Comparison of ENCODE assay signal across 8 cellular contexts in the genomic region with DNA sequence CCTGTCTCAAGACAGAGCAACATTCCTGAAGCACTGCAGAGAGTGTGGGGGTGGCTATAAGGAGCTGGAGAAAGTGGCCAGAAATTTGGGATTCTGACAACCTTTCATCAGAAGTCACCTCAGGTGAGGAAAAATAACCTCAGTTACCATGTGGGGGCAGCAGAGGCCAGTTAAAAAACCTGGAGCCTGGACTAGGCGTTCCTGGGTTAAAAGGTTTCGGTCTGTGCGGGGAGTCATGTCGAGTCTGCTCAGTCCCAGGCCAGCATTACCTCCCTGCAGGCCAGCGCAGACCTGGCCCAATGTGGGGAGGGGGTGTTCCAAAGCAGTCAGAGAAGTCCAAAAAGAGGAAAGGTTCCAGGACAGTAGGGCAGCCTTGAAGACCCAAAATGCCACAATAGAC. TPM values are rescaled to one million over a fixed set of nuclear protein-coding genes. Genes with fewer than 3 reads are reported as not detected.
DNase-seq lines count a peak whose midpoint lies in the region; ATAC-seq and TF ChIP-seq lines count a peak whose summit lies in the region.

No MANE protein-coding gene starts in this region.

- H3K9ac ChIP-seq in neural progenitor cell: no peak overlapping the region

- H3K27me3 ChIP-seq in A673 (replicated peaks; ENCODE audit: insufficient read depth, low read depth, low read length, poor library complexity) (peaks cover 4% of the 10 kb centered on the region), neural progenitor cell (no peaks in the 10 kb centered on the region)

- BruUV-seq in A673 (replicated peaks; lab: Mats Ljungman, UMichigan): no TSS peak

- H3K4me1 ChIP-seq in A673 (ENCODE audit: insufficient read depth, low read length, poor library complexity, severe bottlenecking): no peaks in the 10 kb centered on the region
- no peaks in the 10 kb centered on the region for H3K4me1 ChIP-seq in neural progenitor cell

- no peak overlapping the region for H3K4me2 ChIP-seq in neural progenitor cell

- H3K4me3 ChIP-seq in A673 (ENCODE audit: low read depth, low read length, poor library complexity, severe bottlenecking) (no peak overlapping the region), GM12864 (ENCODE audit: low read depth, low read length) (no peak overlapping the region), neural progenitor cell (no peak overlapping the region)

- ATAC-seq in GM21619 (IDR thresholded peaks at IDR 0.05; ENCODE audit: unreplicated experiment): no peak
- no peak for ATAC-seq in natural killer cell treated with Interleukin-12 subunit alpha and Interleukin-12 subunit beta and Interleukin-15 and Interleukin-18, amount 100 ng/mL, for 72 hours
- ATAC-seq in activated CD4-positive, CD25-positive, alpha-beta regulatory T cell treated with anti-CD3 and anti-CD28 coated beads, Interleukin-2, amount 50 U/mL, for 24 hours: no peak

- H2AFZ ChIP-seq in neural progenitor cell (replicated peaks): no peak overlapping the region

- no peak overlapping the region for H3K27ac ChIP-seq in A673 (ENCODE audit: low read depth, low read length, poor library complexity, severe bottlenecking)
- H3K27ac ChIP-seq in neural progenitor cell: no peak overlapping the region

- POLR2A ChIA-PET in A673 (lab: Charles Lee; ENCODE audit: low non-redundant PET): no interaction called here

- TF ChIP-seq CTCF in A673 (conservative IDR thresholded peaks at IDR 0.05; ENCODE audit: low read depth, low read length) (peak; percentile 56), GM12864 (IDR thresholded peaks at IDR 0.05; ENCODE audit: low read depth, low read length, missing control alignments) (peak; percentile 23), neural progenitor cell (IDR thresholded peaks at IDR 0.05) (peak; percentile 62)

- no peaks in the 10 kb centered on the region for H4K20me1 ChIP-seq in neural progenitor cell (ENCODE audit: low read depth)

- CTCF ChIA-PET in A673 (lab: Charles Lee): interaction anchor here (0.9 kb wide), 1 partner anchor 605 kb away, joined by 3 read pairs; no protein-coding TSS in a partner anchor

- no peaks in the 10 kb centered on the region for H3K27me3 Mint-ChIP-seq in neural progenitor cell (ENCODE audit: insufficient read depth, low read depth)
- H3K27me3 Mint-ChIP-seq in natural killer cell treated with Interleukin-12 subunit alpha and Interleukin-12 subunit beta and Interleukin-15 and Interleukin-18, amount 100 ng/mL, for 72 hours: peaks cover 22 to 24% of the 10 kb centered on the region in 2 donors

- H3K36me3 ChIP-seq in A673 (ENCODE audit: insufficient read depth, low read length, poor library complexity, severe bottlenecking): no peaks in the 10 kb centered on the region
- H3K36me3 ChIP-seq in neural progenitor cell: no peaks in the 10 kb centered on the region

- H3F3A ChIP-seq in neural progenitor cell (ENCODE audit: low read depth): no peaks in the 10 kb centered on the region

- intact Hi-C loops in A673 (cut with micrococcal nuclease; ENCODE audit: unreplicated experiment): loop anchor here (5.0 kb wide), 1 partner anchor 124 kb away; the partner anchor contains the start of gene EDA

- peaks cover 2% of the 10 kb centered on the region for H3K4me1 Mint-ChIP-seq in neural progenitor cell
- H3K4me1 Mint-ChIP-seq in natural killer cell treated with Interleukin-12 subunit alpha and Interleukin-12 subunit beta and Interleukin-15 and Interleukin-18, amount 100 ng/mL, for 72 hours (ENCODE audit: low read depth in 2 of 2): no peaks in the 10 kb centered on the region

- H3K36me3 Mint-ChIP-seq in neural progenitor cell: no peaks in the 10 kb centered on the region
- no peaks in the 10 kb centered on the region for H3K36me3 Mint-ChIP-seq in natural killer cell treated with Interleukin-12 subunit alpha and Interleukin-12 subunit beta and Interleukin-15 and Interleukin-18, amount 100 ng/mL, for 72 hours

- DNase-seq in A673 (ENCODE audit: low spot score) (peak; percentile 30), GM12864 (ENCODE audit: low read depth) (no peak), NCI-H526 (lab: John Stamatoyannopoulos, UW) (peak; percentile 1 to 37), cerebellum (ENCODE audit: low spot score) (peak; percentile 43), neural progenitor cell (ENCODE audit: low spot score) (peak; percentile 69)
- DNase-seq in natural killer cell treated with Interleukin-12 subunit alpha and Interleukin-12 subunit beta and Interleukin-15 and Interleukin-18, amount 100 ng/mL, for 72 hours (ENCODE audit: low spot score): no peak

- H3K79me2 ChIP-seq in neural progenitor cell (ENCODE audit: low read depth): no peaks in the 10 kb centered on the region

- H3K4me3 Mint-ChIP-seq in neural progenitor cell: peak overlapping the region; percentile 44
- no peak overlapping the region for H3K4me3 Mint-ChIP-seq in natural killer cell treated with Interleukin-12 subunit alpha and Interleukin-12 subunit beta and Interleukin-15 and Interleukin-18, amount 100 ng/mL, for 72 hours

- H3K9me3 Mint-ChIP-seq in neural progenitor cell: no peaks in the 10 kb centered on the region
- H3K9me3 Mint-ChIP-seq in natural killer cell treated with Interleukin-12 subunit alpha and Interleukin-12 subunit beta and Interleukin-15 and Interleukin-18, amount 100 ng/mL, for 72 hours: no peaks in the 10 kb centered on the region

- H3K9me3 ChIP-seq in A673 (ENCODE audit: low read depth, low read length, poor library complexity, severe bottlenecking): no peaks in the 10 kb centered on the region
- peaks cover 4% of the 10 kb centered on the region for H3K9me3 ChIP-seq in neural progenitor cell (ENCODE audit: low read depth)

- no peak overlapping the region for H3K27ac Mint-ChIP-seq in neural progenitor cell
- H3K27ac Mint-ChIP-seq in natural killer cell treated with Interleukin-12 subunit alpha and Interleukin-12 subunit beta and Interleukin-15 and Interleukin-18, amount 100 ng/mL, for 72 hours: no peak overlapping the region

RNA-seq across cellular contexts. Expression of gene NALF2, which starts 10.9 kb away (rescaled TPM):
- total RNA-seq in A673 (2021): 2.0 and 2.3 TPM in 2 replicates
- total RNA-seq in cerebellum: 3.6 TPM
- total RNA-seq in neural progenitor cell (ENCODE audit: low replicate concordance): 1.6 and 3.2 TPM in 2 replicates
- not detected for total RNA-seq in natural killer cell treated with Interleukin-12 subunit alpha and Interleukin-12 subunit beta and Interleukin-15 and Interleukin-18, amount 100 ng/mL, for 72 hours

Comparison
In these comparisons a context has a peak if more than half of its experiments do, and no peak if none do; other contexts are left out.
1. DNase-seq: peak in A673 (single experiment), NCI-H526 (2 of 2), cerebellum (single experiment) and neural progenitor cell (single experiment); none in GM12864 (single experiment) and natural killer cell treated with Interleukin-12 subunit alpha and Interleukin-12 subunit beta and Interleukin-15 and Interleukin-18, amount 100 ng/mL, for 72 hours (single experiment).
2. Peak in every context shown above with its lines, with median percentiles within 50 percentile points of each other: CTCF ChIP-seq.